ENCODE assay signal across 16 cellular contexts in the genomic region with DNA sequence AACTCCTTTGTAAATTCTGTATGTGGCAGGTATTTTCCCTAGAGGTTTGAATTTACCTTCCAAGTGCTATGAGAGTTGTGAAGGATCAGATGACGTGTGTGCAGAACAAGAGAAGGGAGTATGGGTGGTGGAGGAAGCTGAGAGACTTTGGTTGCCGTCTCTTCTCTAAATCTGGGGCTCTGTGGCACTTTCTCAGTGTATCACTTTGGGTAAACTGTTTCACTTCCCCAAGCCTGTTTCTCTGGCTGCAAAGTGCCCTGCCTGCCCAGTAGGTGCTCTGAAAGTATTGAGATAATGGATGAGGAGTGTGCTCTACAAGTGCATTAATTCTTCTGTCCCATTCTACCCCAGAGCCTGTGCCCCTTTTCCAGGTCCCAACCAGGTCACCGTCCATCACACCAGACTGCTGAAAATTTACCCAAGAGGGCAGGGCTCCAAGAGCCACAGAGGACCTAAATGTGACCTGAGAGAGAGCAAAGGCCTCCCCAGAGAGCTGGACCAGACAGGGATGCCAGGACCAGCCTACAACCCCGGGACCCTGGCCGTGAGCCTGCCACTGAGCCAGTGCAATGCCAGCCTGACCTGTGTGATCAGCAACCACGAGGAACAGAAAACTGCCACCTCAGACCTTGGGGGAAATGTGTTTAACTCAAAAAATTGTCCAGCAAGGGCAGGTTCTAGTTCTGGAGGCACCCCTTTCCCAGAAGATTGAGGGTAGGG.
DNase-seq lines count a peak whose midpoint lies in the region; ATAC-seq lines count a peak whose summit lies in the region.
"Had no signal": no experiment of that assay in that cellular context is flagged by ENCODE, and none has a peak within 500 bp of the region (broad histone marks: within the 10 kb centered on the region; RNA-seq: fewer than 3 reads in every experiment).

No MANE protein-coding gene starts in this region.

- ATAC-seq in GM18511 (IDR thresholded peaks at IDR 0.05; ENCODE audit: unreplicated experiment): peak; percentile 93
- ATAC-seq in GM21447 (IDR thresholded peaks at IDR 0.05; ENCODE audit: unreplicated experiment): peak; percentile 86
- peak; percentile 83 for ATAC-seq in HG03460 (IDR thresholded peaks at IDR 0.05; ENCODE audit: unreplicated experiment)
- no peak for ATAC-seq in GM19035 (IDR thresholded peaks at IDR 0.05; ENCODE audit: unreplicated experiment)
- ATAC-seq in GM19455 (IDR thresholded peaks at IDR 0.05; ENCODE audit: unreplicated experiment): no peak

- peak; percentile 43 for DNase-seq in medulla oblongata (ENCODE audit: extremely low spot score)
- DNase-seq in NCI-H1694 (lab: John Stamatoyannopoulos, UW): no peak
- no peak for DNase-seq in posterior cingulate gyrus
- DNase-seq: amniotic stem cell; CD4-positive, alpha-beta memory T cell; effector CD4-positive, alpha-beta T cell; GF-D8; glutamatergic neuron; GM23248; stimulated activated CD4-positive, alpha-beta T cell treated with anti-CD3 and anti-CD28 coated beads, Interleukin-12 subunit alpha, Interleukin-12 subunit beta, amount 100 ng/mL, for 4 hours; stimulated activated CD8-positive, alpha-beta memory T cell treated with anti-CD3 and anti-CD28 coated beads, Interleukin-4, amount 100 ng/mL, for 48 hours had no signal

- intact Hi-C loops in posterior cingulate gyrus (cut with DNase I): loop anchor here (10.0 kb wide), 1 partner anchor 65 kb away; no protein-coding TSS in a partner anchor

Comparison
In these comparisons a context has a peak if more than half of its experiments do, and no peak if none do; other contexts are left out.
1. ATAC-seq: peak in GM18511 (single experiment), GM21447 (single experiment) and HG03460 (single experiment); none in GM19035 (single experiment) and GM19455 (single experiment).